ENCODE assay signal across 8 cellular contexts in the genomic region with DNA sequence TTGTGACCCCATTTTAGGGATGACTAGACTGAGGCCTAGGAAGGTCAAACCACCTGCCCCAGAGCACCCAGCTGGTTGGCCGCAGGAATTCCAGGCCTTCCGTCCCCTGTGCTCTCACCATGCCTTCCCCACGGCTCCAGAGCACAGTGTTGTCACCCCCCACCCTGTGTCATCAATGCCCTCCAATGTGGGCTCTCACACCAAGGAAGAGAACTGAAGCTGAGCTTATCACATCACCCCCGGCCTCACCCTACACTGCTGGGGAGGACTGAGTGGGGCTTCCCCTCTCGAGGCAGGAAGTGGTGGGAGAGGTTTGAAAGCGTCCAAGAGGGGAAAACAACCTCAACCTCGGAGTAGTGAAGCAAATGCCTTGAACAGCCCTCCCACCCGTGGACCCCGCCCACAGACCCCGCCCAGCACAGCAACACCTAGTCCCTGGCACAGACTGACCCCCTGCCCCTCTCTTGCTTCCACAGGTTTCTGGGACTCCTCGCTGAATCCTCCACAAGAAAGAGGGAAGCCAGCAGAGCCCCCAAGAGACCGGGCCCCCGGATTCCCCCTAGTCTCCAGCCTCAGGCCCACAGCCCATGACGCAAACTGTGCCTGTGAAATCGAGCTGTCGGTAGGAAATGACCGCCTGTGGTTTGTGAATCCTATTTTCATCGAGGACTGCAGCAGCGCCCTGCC.
DNase-seq lines count a peak whose midpoint lies in the region; ATAC-seq and TF ChIP-seq lines count a peak whose summit lies in the region.

No MANE protein-coding gene starts in this region.

- no peaks in the 10 kb centered on the region for H3K9me3 Mint-ChIP-seq in activated CD4-positive, alpha-beta T cell treated with anti-CD3 and anti-CD28 coated beads for 36 hours (ENCODE audit: low read depth)
- no peaks in the 10 kb centered on the region for H3K9me3 Mint-ChIP-seq in effector memory CD8-positive, alpha-beta T cell
- no peaks in the 10 kb centered on the region for H3K9me3 Mint-ChIP-seq in WTC11

- no peaks in the 10 kb centered on the region for H3K9me3 ChIP-seq in smooth muscle cell (replicated peaks; ENCODE audit: low read depth)

- peak overlapping the region; percentile 96 for H3K27ac Mint-ChIP-seq in activated CD4-positive, alpha-beta T cell treated with anti-CD3 and anti-CD28 coated beads for 36 hours
- H3K27ac Mint-ChIP-seq in effector memory CD8-positive, alpha-beta T cell = peak overlapping the region; percentile 97 to 98
- H3K27ac Mint-ChIP-seq in WTC11 = no peak overlapping the region

- intact Hi-C loops in activated CD4-positive, alpha-beta T cell treated with anti-CD3 and anti-CD28 coated beads for 36 hours (cut with DNase I, micrococcal nuclease) = loop anchor here (1.0 to 10.0 kb wide), 11 partner anchors 18 to 786 kb away; a partner anchor contains a TSS

- no peak overlapping the region for H3K27ac ChIP-seq in smooth muscle cell (ENCODE audit: low read depth)
- no peak overlapping the region for H3K27ac ChIP-seq in RWPE1

- peak; percentile 74 for ATAC-seq in HG03159 (IDR thresholded peaks at IDR 0.05; ENCODE audit: unreplicated experiment)
- peak; percentile 82 for ATAC-seq in activated CD4-positive, alpha-beta T cell treated with anti-CD3 and anti-CD28 coated beads for 36 hours
- peak; percentile 90 for ATAC-seq in effector memory CD8-positive, alpha-beta T cell (replicated peaks)
- no peak for ATAC-seq in WTC11

- H3K36me3 ChIP-seq in smooth muscle cell (ENCODE audit: low read depth) = no peaks in the 10 kb centered on the region

- H2AFZ ChIP-seq in smooth muscle cell (ENCODE audit: low read depth) = no peak overlapping the region

- peaks cover 75% of the 10 kb centered on the region for H3K4me1 Mint-ChIP-seq in activated CD4-positive, alpha-beta T cell treated with anti-CD3 and anti-CD28 coated beads for 36 hours
- peaks cover 76 to 81% of the 10 kb centered on the region in 2 donors for H3K4me1 Mint-ChIP-seq in effector memory CD8-positive, alpha-beta T cell (ENCODE audit: low read depth in 2 of 2)
- no peaks in the 10 kb centered on the region for H3K4me1 Mint-ChIP-seq in WTC11

- POLR2A ChIA-PET in activated CD4-positive, alpha-beta T cell treated with anti-CD3 and anti-CD28 coated beads for 36 hours (lab: Charles Lee) = interaction anchor here (0.6 to 1.4 kb wide), 4 partner anchors 14 to 433 kb away, joined by 3 to 5 read pairs (median 3); no protein-coding TSS in a partner anchor
- POLR2A ChIA-PET in WTC11 (lab: Charles Lee) = interaction anchor here (0.5 kb wide), 1 partner anchor 108 kb away, joined by 5 read pairs; no protein-coding TSS in a partner anchor
- POLR2A ChIA-PET in RWPE1 (lab: Yijun Ruan, JAX; ENCODE audit: low non-redundant PET) = no interaction called here

- H4K20me1 ChIP-seq in smooth muscle cell (ENCODE audit: low read depth) = no peaks in the 10 kb centered on the region

- CTCF ChIA-PET in activated CD4-positive, alpha-beta T cell treated with anti-CD3 and anti-CD28 coated beads for 36 hours (lab: Charles Lee) = interaction anchor here (0.6 to 3.2 kb wide), 7 partner anchors 12 to 74 kb away, joined by 3 to 12 read pairs (median 3); no protein-coding TSS in a partner anchor
- CTCF ChIA-PET in WTC11 (lab: Charles Lee) (interaction anchor here (1.0 kb wide), 1 partner anchor 38 kb away, joined by 3 read pairs; no protein-coding TSS in a partner anchor), RWPE1 (lab: Yijun Ruan, JAX) (no interaction called here)

- peak; percentile 35 for TF ChIP-seq POLR2A in GM19193 (IDR thresholded peaks at IDR 0.05; ENCODE audit: extremely low read depth, insufficient read depth, insufficient read length)

- peaks cover 5% of the 10 kb centered on the region for H3K4me1 ChIP-seq in smooth muscle cell (ENCODE audit: low read depth)

- H3K27me3 Mint-ChIP-seq in activated CD4-positive, alpha-beta T cell treated with anti-CD3 and anti-CD28 coated beads for 36 hours = no peaks in the 10 kb centered on the region
- no peaks in the 10 kb centered on the region for H3K27me3 Mint-ChIP-seq in effector memory CD8-positive, alpha-beta T cell
- H3K27me3 Mint-ChIP-seq in WTC11 (ENCODE audit: low read depth) = no peaks in the 10 kb centered on the region

- TF ChIP-seq CTCF in WTC11 (IDR thresholded peaks at IDR 0.05) = no peak
- TF ChIP-seq CTCF in smooth muscle cell (IDR thresholded peaks at IDR 0.05; ENCODE audit: borderline replicate concordance, insufficient read depth, poor library complexity, severe bottlenecking) = no peak
- no peak for TF ChIP-seq CTCF in RWPE1 (conservative IDR thresholded peaks at IDR 0.05; ENCODE audit: low read depth)

- DNase-seq in activated CD4-positive, alpha-beta T cell treated with anti-CD3 and anti-CD28 coated beads for 36 hours = peak; percentile 90
- peak; percentile 78 to 84 (median 79) for DNase-seq in effector memory CD8-positive, alpha-beta T cell
- DNase-seq in stimulated activated CD4-positive, alpha-beta T cell treated with anti-CD3 and anti-CD28 coated beads, Interleukin-1b, Interleukin-23, amount 100 ng/mL, for 48 hours = peak; percentile 86
- DNase-seq in WTC11 (ENCODE audit: low spot score) (no peak), smooth muscle cell (lab: John Stamatoyannopoulos, UW; ENCODE audit: unreplicated experiment) (no peak), RWPE1 (ENCODE audit: low spot score) (no peak)

- H3K4me3 ChIP-seq in smooth muscle cell = no peak overlapping the region

- 80% methylated on average over 19 of the region's 19 CpGs for WGBS in smooth muscle cell (ENCODE audit: low lambda C conversion rate)

- H3F3A ChIP-seq in smooth muscle cell (ENCODE audit: low read depth) = peaks cover 12% of the 10 kb centered on the region

- peak overlapping the region; percentile 90 for H3K4me3 Mint-ChIP-seq in activated CD4-positive, alpha-beta T cell treated with anti-CD3 and anti-CD28 coated beads for 36 hours
- peak overlapping the region; percentile 74 to 84 for H3K4me3 Mint-ChIP-seq in effector memory CD8-positive, alpha-beta T cell
- H3K4me3 Mint-ChIP-seq in WTC11 = no peak overlapping the region

- no peak overlapping the region for H3K9ac ChIP-seq in smooth muscle cell (ENCODE audit: low read depth)

- peaks cover 28% of the 10 kb centered on the region for H3K36me3 Mint-ChIP-seq in activated CD4-positive, alpha-beta T cell treated with anti-CD3 and anti-CD28 coated beads for 36 hours (ENCODE audit: low read depth)
- peaks cover 50% of the 10 kb centered on the region for H3K36me3 Mint-ChIP-seq in effector memory CD8-positive, alpha-beta T cell (ENCODE audit: insufficient read depth)
- H3K36me3 Mint-ChIP-seq in WTC11 = no peaks in the 10 kb centered on the region

- H3K4me2 ChIP-seq in smooth muscle cell = no peak overlapping the region

- H3K79me2 ChIP-seq in smooth muscle cell (ENCODE audit: low read depth) = no peaks in the 10 kb centered on the region

- no peaks in the 10 kb centered on the region for H3K27me3 ChIP-seq in smooth muscle cell (ENCODE audit: low read depth)

TF ChIP-seq in WTC11, 78 proteins besides CTCF, POLR2A, EP300 and RAD21 (continues in another document):
- no peak for TF ChIP-seq ZNF396 (CRISPR knock-in tag; IDR thresholded peaks at IDR 0.05; ENCODE audit: borderline replicate concordance)
- TF ChIP-seq, protein P1, sequence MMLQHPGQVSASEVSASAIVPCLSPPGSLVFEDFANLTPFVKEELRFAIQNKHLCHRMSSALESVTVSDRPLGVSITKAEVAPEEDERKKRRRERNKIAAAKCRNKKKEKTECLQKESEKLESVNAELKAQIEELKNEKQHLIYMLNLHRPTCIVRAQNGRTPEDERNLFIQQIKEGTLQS (CRISPR knock-in tag; conservative IDR thresholded peaks at IDR 0.05) = no peak
- TF ChIP-seq, protein P2, sequence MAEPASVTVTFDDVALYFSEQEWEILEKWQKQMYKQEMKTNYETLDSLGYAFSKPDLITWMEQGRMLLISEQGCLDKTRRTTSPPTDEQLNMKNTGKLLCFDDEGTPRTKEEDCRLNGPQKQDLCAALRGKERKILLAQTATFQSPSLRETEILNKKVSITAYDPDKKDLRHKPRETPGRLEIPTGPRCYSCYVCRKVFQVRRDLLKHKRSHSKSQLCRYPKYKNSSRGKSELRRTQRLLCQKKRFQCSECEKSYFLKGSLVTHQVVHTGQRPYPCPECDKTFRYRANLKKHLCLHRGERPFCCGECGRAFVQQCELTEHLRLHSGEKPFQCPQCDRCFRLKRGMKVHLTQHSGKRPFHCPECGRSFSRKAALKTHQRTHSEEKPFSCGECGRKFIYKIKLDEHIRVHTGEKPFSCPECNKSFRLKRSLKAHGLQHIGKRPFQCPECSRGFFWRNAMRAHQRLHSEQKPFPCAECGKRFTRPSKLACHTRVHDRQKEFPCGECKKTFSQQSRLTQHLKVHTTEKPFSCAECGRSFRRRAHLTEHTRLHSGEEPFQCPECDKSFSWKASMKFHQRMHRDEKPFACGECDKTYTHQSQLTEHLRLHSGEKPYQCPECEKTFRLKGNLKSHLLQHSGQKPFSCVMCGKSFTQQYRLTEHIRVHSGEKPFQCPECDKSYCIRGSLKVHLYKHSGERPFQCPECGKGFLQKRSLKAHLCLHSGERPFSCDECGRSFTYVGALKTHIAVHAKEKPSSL (CRISPR knock-in tag; conservative IDR thresholded peaks at IDR 0.05) = no peak
- TF ChIP-seq, protein P3, sequence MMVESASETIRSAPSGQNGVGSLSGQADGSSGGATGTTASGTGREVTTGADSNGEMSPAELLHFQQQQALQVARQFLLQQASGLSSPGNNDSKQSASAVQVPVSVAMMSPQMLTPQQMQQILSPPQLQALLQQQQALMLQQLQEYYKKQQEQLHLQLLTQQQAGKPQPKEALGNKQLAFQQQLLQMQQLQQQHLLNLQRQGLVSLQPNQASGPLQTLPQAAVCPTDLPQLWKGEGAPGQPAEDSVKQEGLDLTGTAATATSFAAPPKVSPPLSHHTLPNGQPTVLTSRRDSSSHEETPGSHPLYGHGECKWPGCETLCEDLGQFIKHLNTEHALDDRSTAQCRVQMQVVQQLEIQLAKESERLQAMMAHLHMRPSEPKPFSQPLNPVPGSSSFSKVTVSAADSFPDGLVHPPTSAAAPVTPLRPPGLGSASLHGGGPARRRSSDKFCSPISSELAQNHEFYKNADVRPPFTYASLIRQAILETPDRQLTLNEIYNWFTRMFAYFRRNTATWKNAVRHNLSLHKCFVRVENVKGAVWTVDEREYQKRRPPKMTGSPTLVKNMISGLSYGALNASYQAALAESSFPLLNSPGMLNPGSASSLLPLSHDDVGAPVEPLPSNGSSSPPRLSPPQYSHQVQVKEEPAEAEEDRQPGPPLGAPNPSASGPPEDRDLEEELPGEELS (CRISPR knock-in tag; IDR thresholded peaks at IDR 0.05) = no peak

Comparison
In these comparisons a context has a peak if more than half of its experiments do, and no peak if none do; other contexts are left out.
1. DNase-seq: peak in activated CD4-positive, alpha-beta T cell treated with anti-CD3 and anti-CD28 coated beads for 36 hours (single experiment), effector memory CD8-positive, alpha-beta T cell (3 of 3) and stimulated activated CD4-positive, alpha-beta T cell treated with anti-CD3 and anti-CD28 coated beads, Interleukin-1b, Interleukin-23, amount 100 ng/mL, for 48 hours (single experiment); none in WTC11 (single experiment), smooth muscle cell (single experiment) and RWPE1 (single experiment).